In the genomic region with DNA sequence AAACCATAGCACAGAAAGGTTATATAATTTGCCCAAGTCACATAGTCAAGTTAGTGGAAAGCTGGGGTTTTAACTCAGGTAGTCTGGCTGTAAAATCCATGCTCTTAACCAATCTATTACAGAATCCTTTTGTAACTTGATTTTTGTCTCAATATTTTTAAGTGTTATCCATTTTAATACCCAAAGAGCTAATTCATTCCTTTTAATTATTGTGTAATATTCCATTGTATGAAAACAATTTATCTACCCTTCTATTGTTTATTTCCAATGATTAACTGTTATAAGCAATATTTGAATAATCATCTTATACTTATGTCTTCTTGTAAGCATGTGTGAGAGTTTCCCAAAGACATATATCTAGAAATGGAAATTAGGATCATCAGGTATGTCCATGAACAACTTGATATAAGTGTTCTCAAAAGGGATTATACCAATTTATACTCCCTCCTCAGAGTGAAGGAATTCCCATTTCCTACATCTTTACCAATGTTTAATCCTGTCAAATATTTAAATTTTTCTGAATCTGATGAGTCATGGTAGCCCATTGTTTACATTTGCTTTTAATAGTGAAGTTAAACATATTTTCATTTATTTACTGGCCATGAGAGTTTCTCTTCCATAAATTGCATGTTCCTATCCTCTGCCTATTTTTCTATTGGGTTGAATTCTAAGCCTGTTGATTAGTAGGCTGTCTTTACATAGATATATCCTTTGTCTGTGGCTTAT, we compare ENCODE assay signal across 2 cellular contexts.
A peak's percentile ranks its signal among the peaks of the same experiment; 100 is the strongest.
TF ChIP-seq lines count a peak whose summit lies in the region.

No MANE protein-coding gene starts in this region.

TF ChIP-seq in HepG2, 621 proteins besides CTCF, POLR2A, EP300 and RAD21:
- TF ChIP-seq NFE2L2 (IDR thresholded peaks at IDR 0.05; ENCODE audit: low read length) (peak; percentile 50; the same call in 1 of the 2 replicates), DBP (CRISPR knock-in tag; IDR thresholded peaks at IDR 0.05; ENCODE audit: not compliant biosample characterization) (no peak)
TF ChIP-seq in HepG2: peak in this region for 1.

TF ChIP-seq in endothelial cell of umbilical vein, 7 proteins besides CTCF, POLR2A, EP300 and RAD21:
- TF ChIP-seq MAX (IDR thresholded peaks at IDR 0.05; ENCODE audit: insufficient read depth, insufficient read length) (no peak), FOS (IDR thresholded peaks at IDR 0.05; ENCODE audit: borderline replicate concordance, insufficient read depth, low read length) (peak; percentile 28)
TF ChIP-seq in endothelial cell of umbilical vein: peak in this region for 1.
